ENCODE assay signal across 7 cellular contexts in the genomic region with DNA sequence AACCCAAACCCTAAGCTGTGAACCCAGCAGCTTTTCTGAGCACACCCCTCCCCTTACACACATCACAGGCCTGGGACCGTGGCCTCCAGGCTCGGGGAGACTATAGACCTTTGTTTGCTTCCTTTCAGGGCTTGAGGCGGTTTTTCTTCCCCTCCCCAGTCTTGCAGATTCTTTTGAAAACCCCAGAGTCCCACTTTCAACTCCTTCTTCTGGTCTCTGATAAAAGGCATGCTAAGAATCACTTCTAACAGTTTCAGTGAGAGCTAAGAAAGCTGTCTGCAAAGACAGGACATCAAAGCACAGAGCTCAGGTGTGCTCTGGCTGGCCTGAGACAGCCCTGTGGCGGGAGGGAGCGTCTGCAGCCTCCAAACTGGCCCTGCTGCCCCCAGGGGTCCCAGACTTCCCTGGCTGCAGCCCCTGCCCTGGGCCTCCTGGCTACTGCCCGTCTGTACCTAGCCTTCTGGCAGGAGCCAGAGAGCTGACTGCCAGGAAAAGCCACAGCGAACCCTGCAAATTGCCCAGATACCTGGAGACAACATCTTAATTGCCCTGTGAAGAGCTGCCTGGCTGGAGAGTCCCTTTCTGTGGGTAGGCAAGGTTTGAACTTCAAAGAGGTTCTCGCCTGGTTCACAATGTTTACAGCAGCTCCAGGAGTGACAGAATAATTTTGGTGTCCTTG.
DNase-seq lines count a peak whose midpoint lies in the region; ATAC-seq lines count a peak whose summit lies in the region.

No MANE protein-coding gene starts in this region.

- POLR2A ChIA-PET in naive thymus-derived CD4-positive, alpha-beta T cell (lab: Charles Lee): interaction anchor here (0.7 to 1.1 kb wide), 2 partner anchors 16 to 318 kb away, joined by 3 to 7 read pairs; no protein-coding TSS in a partner anchor

- no peaks in the 10 kb centered on the region for H3K27me3 Mint-ChIP-seq in naive thymus-derived CD4-positive, alpha-beta T cell

- H3K4me1 ChIP-seq in naive thymus-derived CD4-positive, alpha-beta T cell (ENCODE audit: control insufficient read depth in 2 of 2, insufficient read depth in 2 of 2, low read length in 2 of 2): peaks cover 18 to 65% of the 10 kb centered on the region in 2 donors

- peak overlapping the region; percentile 37 for H3K27ac ChIP-seq in naive thymus-derived CD4-positive, alpha-beta T cell (ENCODE audit: low read depth, low read length)

- no peaks in the 10 kb centered on the region for H3K36me3 ChIP-seq in naive thymus-derived CD4-positive, alpha-beta T cell (ENCODE audit: control insufficient read depth in 2 of 3, insufficient read depth in 3 of 3, low read length in 3 of 3)

- H3K4me3 ChIP-seq in naive thymus-derived CD4-positive, alpha-beta T cell (ENCODE audit: low read length): peak overlapping the region; percentile 35

- peak; percentile 27 for DNase-seq in GM19238 (ENCODE audit: insufficient read length, low spot score)
- DNase-seq in activated CD4-positive, alpha-beta T cell treated with anti-CD3 and anti-CD28 coated beads, Interleukin-2, amount 50 U/mL, for 1 hour: peak; percentile 51
- peak; percentile 23 to 82 (median 76) for DNase-seq in naive thymus-derived CD4-positive, alpha-beta T cell
- DNase-seq in 8988T: no peak
- DNase-seq in DMS153 treated with DMSO at 0.1 percent for 48 hours (lab: John Stamatoyannopoulos, UW; ENCODE audit: unreplicated experiment): no peak
- DNase-seq in OCI-M2 (lab: John Stamatoyannopoulos, UW; ENCODE audit: unreplicated experiment): no peak

- peaks cover 0 to 22% (median 0%) of the 10 kb centered on the region in 5 donors for H3K36me3 Mint-ChIP-seq in naive thymus-derived CD4-positive, alpha-beta T cell

- no peaks in the 10 kb centered on the region for H3K27me3 ChIP-seq in naive thymus-derived CD4-positive, alpha-beta T cell (ENCODE audit: control insufficient read depth in 2 of 2, insufficient read depth in 2 of 2, low read length in 2 of 2)

- H3K27ac Mint-ChIP-seq in naive thymus-derived CD4-positive, alpha-beta T cell: peak overlapping the region; percentile 49 to 94 (median 83)

- H3K9me3 ChIP-seq in naive thymus-derived CD4-positive, alpha-beta T cell (ENCODE audit: control insufficient read depth in 2 of 3, low read length in 3 of 3): peaks cover 0 to 5% (median 0%) of the 10 kb centered on the region in 3 experiments

- CTCF ChIA-PET in naive thymus-derived CD4-positive, alpha-beta T cell (lab: Charles Lee): interaction anchor here (1.0 to 1.4 kb wide), 2 partner anchors 141 to 358 kb away, joined by 3 to 4 read pairs; no protein-coding TSS in a partner anchor

- peaks cover 49 to 91% (median 87%) of the 10 kb centered on the region in 7 donors for H3K4me1 Mint-ChIP-seq in naive thymus-derived CD4-positive, alpha-beta T cell

- peaks cover 0 to 6% (median 0%) of the 10 kb centered on the region in 11 donors for H3K9me3 Mint-ChIP-seq in naive thymus-derived CD4-positive, alpha-beta T cell

- H3K4me3 Mint-ChIP-seq in naive thymus-derived CD4-positive, alpha-beta T cell: peak overlapping the region; percentile 62 to 85 (median 76)

- intact Hi-C loops in naive thymus-derived CD4-positive, alpha-beta T cell (cut with micrococcal nuclease): loop anchor here (1.0 to 5.0 kb wide), 9 partner anchors 29 to 301 kb away; no protein-coding TSS in a partner anchor

- ATAC-seq in HG03066 (IDR thresholded peaks at IDR 0.05; ENCODE audit: low read depth, unreplicated experiment): peak; percentile 44
- ATAC-seq in naive thymus-derived CD4-positive, alpha-beta T cell: peak; percentile 88

Comparison
In these comparisons a context has a peak if more than half of its experiments do, and no peak if none do; other contexts are left out.
1. DNase-seq: peak in GM19238 (single experiment), activated CD4-positive, alpha-beta T cell treated with anti-CD3 and anti-CD28 coated beads, Interleukin-2, amount 50 U/mL, for 1 hour (single experiment) and naive thymus-derived CD4-positive, alpha-beta T cell (9 of 9); none in 8988T (single experiment), DMS153 treated with DMSO at 0.1 percent for 48 hours (single experiment) and OCI-M2 (single experiment).